Comparison of ENCODE assay signal across 9 cellular contexts in genomic region chr4:3045500-3045850, GRCh38. TPM values are rescaled to one million over a fixed set of nuclear protein-coding genes. Genes with fewer than 3 reads are reported as not detected.
DNase-seq lines count a peak whose midpoint lies in the region; ATAC-seq and TF ChIP-seq lines count a peak whose summit lies in the region.
"Had no signal": no experiment of that assay in that cellular context is flagged by ENCODE, and none has a peak within 500 bp of the region (broad histone marks: within the 10 kb centered on the region; RNA-seq: fewer than 3 reads in every experiment).

No MANE protein-coding gene starts in this region.

- no peak for ATAC-seq in HG02870 (IDR thresholded peaks at IDR 0.05; ENCODE audit: unreplicated experiment)
- no peak for ATAC-seq in GM18861 (IDR thresholded peaks at IDR 0.05; ENCODE audit: unreplicated experiment)
- ATAC-seq in GM19395 (IDR thresholded peaks at IDR 0.05; ENCODE audit: unreplicated experiment), result no peak

- DNase-seq in KBM-7, result peak; percentile 56
- peak in 2 of 3 experiments; percentile 33 to 39 for DNase-seq in activated CD8-positive, alpha-beta memory T cell treated with anti-CD3 and anti-CD28 coated beads for 48 hours (ENCODE audit: low read depth in 2 of 3, low spot score in 2 of 3)
- peak; percentile 51 for DNase-seq in fibroblast of the aortic adventitia (ENCODE audit: low read depth)
- peak; percentile 54 for DNase-seq in stimulated activated CD8-positive, alpha-beta memory T cell treated with anti-CD3 and anti-CD28 coated beads, Interleukin-12 subunit alpha, Interleukin-12 subunit beta, amount 100 ng/mL, for 1 hour (ENCODE audit: low read depth)
- DNase-seq in cortex of kidney (lab: John Stamatoyannopoulos, UW), result no peak

- in situ Hi-C loops in KBM-7 (cut with MboI; ENCODE audit: low pct_unique_long_range_greater_than_20kb, low sequenced_read_pairs), result no loop called here

- no peak for TF ChIP-seq CTCF in fibroblast of the aortic adventitia (IDR thresholded peaks at IDR 0.05; ENCODE audit: insufficient read depth, low read length)

- H3K4me3 ChIP-seq in fibroblast of the aortic adventitia (ENCODE audit: low read depth, low read length), result no peak overlapping the region

RNA-seq across cellular contexts. Expression of gene HTT-AS, which starts 28.9 kb away (rescaled TPM):
- not detected in 2 replicates for total RNA-seq in fibroblast of the aortic adventitia (ENCODE audit: low replicate concordance)
- total RNA-seq: kidney epithelial cell had no signal

RNA-seq across cellular contexts. Expression of gene HTT, which starts 29.0 kb away (rescaled TPM):
- 33.2 and 49.9 TPM in 2 replicates for total RNA-seq in fibroblast of the aortic adventitia (ENCODE audit: low replicate concordance)
